ENCODE assay signal across 9 cellular contexts in the genomic region with DNA sequence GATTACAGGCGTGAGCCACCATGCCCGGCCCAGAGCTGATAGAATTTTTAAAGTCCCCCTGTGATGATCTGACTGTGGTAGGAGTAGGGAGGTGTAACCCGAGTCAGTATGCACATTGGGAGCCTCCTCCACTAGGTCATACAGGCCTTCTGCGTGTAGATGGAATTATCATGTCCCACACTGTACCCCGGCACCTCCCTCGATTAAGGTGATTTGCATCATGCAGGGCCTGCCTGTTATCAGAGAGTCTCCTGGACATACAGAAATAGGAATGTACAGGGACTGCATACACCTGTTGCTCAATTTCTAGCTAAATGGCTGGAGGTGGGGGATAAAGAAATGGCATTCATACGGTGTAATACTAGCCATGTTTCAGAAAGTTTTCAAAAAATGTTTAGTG. TPM values are rescaled to one million over a fixed set of nuclear protein-coding genes. Genes with fewer than 3 reads are reported as not detected.
DNase-seq lines count a peak whose midpoint lies in the region; ATAC-seq, FAIRE-seq and TF ChIP-seq lines count a peak whose summit lies in the region.
"Had no signal": no experiment of that assay in that cellular context is flagged by ENCODE, and none has a peak within 500 bp of the region (broad histone marks: within the 10 kb centered on the region; RNA-seq: fewer than 3 reads in every experiment).

No MANE protein-coding gene starts in this region.

- H2AFZ ChIP-seq in Loucy (ENCODE audit: low read length) (no peak overlapping the region), neural progenitor cell (replicated peaks) (no peak overlapping the region)

- H3K4me3 ChIP-seq in CD8-positive, alpha-beta memory T cell (ENCODE audit: low read length): no peak overlapping the region
- H3K4me3 ChIP-seq in Loucy (ENCODE audit: low read length, poor library complexity, severe bottlenecking): no peak overlapping the region
- peak overlapping the region in 52 of 59 donors; percentile 73 to 99 (median 92) for H3K4me3 ChIP-seq in dorsolateral prefrontal cortex
- peak overlapping the region; percentile 93 for H3K4me3 ChIP-seq in neural progenitor cell
- peak overlapping the region in 1 of 4 donors; percentile 90 for H3K4me3 ChIP-seq in Peyer's patch

- peak overlapping the region; percentile 96 for H3K27ac ChIP-seq in CD8-positive, alpha-beta memory T cell (ENCODE audit: low read depth, low read length)
- H3K27ac ChIP-seq in dorsolateral prefrontal cortex (peak overlapping the region in 31 of 59 donors; percentile 48 to 96 (median 83)), neural progenitor cell (no peak overlapping the region), Peyer's patch (peak overlapping the region in 2 of 4 donors; percentile 87 to 96)

- FAIRE-seq in frontal cortex (lab: Jason Lieb, UNC): no peak

- H3F3A ChIP-seq in Loucy (ENCODE audit: low read depth): no peaks in the 10 kb centered on the region
- H3F3A ChIP-seq in neural progenitor cell (ENCODE audit: low read depth): peaks cover 31% of the 10 kb centered on the region

- H3K27ac Mint-ChIP-seq in CD8-positive, alpha-beta memory T cell: peak overlapping the region in 6 of 8 donors; percentile 98 to 100 (median 99)
- no peak overlapping the region for H3K27ac Mint-ChIP-seq in neural progenitor cell

- H3K27me3 ChIP-seq in CD8-positive, alpha-beta memory T cell (ENCODE audit: insufficient read depth, low read length, poor library complexity, severe bottlenecking): no peaks in the 10 kb centered on the region
- no peaks in the 10 kb centered on the region for H3K27me3 ChIP-seq in Loucy (ENCODE audit: insufficient read depth, low read length, poor library complexity, severe bottlenecking)
- no peaks in the 10 kb centered on the region for H3K27me3 ChIP-seq in dorsolateral prefrontal cortex
- no peaks in the 10 kb centered on the region for H3K27me3 ChIP-seq in neural progenitor cell
- H3K27me3 ChIP-seq in Peyer's patch: no peaks in the 10 kb centered on the region

- no peaks in the 10 kb centered on the region for H3K9me3 ChIP-seq in CD8-positive, alpha-beta memory T cell (ENCODE audit: low read length)
- no peaks in the 10 kb centered on the region for H3K9me3 ChIP-seq in Loucy (ENCODE audit: insufficient read depth, low read depth, low read length)
- no peaks in the 10 kb centered on the region for H3K9me3 ChIP-seq in neural progenitor cell (ENCODE audit: low read depth)
- no peaks in the 10 kb centered on the region for H3K9me3 ChIP-seq in Peyer's patch

- DNase-seq in CD8-positive, alpha-beta memory T cell: no peak
- DNase-seq in dorsolateral prefrontal cortex (no peak), neural progenitor cell (ENCODE audit: low spot score) (no peak), frontal cortex (ENCODE audit: low spot score in 2 of 2) (no peak), Peyer's patch (no peak)
- DNase-seq: stimulated activated CD4-positive, alpha-beta T cell treated with anti-CD3 and anti-CD28 coated beads, Interleukin-4, amount 100 ng/mL, for 1 hour had no signal

- no peak for ATAC-seq in GM18498 (IDR thresholded peaks at IDR 0.05; ENCODE audit: unreplicated experiment)
- no peak for ATAC-seq in HG03354 (IDR thresholded peaks at IDR 0.05; ENCODE audit: poor library complexity, severe bottlenecking, unreplicated experiment)

- H3K27me3 Mint-ChIP-seq in CD8-positive, alpha-beta memory T cell: no peaks in the 10 kb centered on the region
- peaks cover 5% of the 10 kb centered on the region for H3K27me3 Mint-ChIP-seq in neural progenitor cell (ENCODE audit: insufficient read depth, low read depth)

- H3K4me1 ChIP-seq in CD8-positive, alpha-beta memory T cell (ENCODE audit: insufficient read depth, low read length): peaks cover 36% of the 10 kb centered on the region
- peaks cover 35% of the 10 kb centered on the region for H3K4me1 ChIP-seq in Loucy (ENCODE audit: insufficient read depth, low read length, poor library complexity, severe bottlenecking)
- peaks cover 8% of the 10 kb centered on the region for H3K4me1 ChIP-seq in neural progenitor cell
- peaks cover 0 to 12% (median 2%) of the 10 kb centered on the region in 4 donors for H3K4me1 ChIP-seq in Peyer's patch

- H3K4me2 ChIP-seq in Loucy (ENCODE audit: low read depth, low read length, poor library complexity, severe bottlenecking) (peak overlapping the region; percentile 96), neural progenitor cell (peak overlapping the region; percentile 80)

- H3K36me3 ChIP-seq in CD8-positive, alpha-beta memory T cell (ENCODE audit: insufficient read depth, low read length): peaks cover 20% of the 10 kb centered on the region
- H3K36me3 ChIP-seq in Loucy (ENCODE audit: insufficient read depth, low read length) (peaks cover 28% of the 10 kb centered on the region; the same call in 1 of the 2 replicates), neural progenitor cell (peaks cover 3% of the 10 kb centered on the region), Peyer's patch (peaks cover 0 to 35% (median 0%) of the 10 kb centered on the region in 3 donors)

- H3K9ac ChIP-seq in Loucy (ENCODE audit: low read depth, low read length, poor library complexity, severe bottlenecking): peak overlapping the region; percentile 89
- H3K9ac ChIP-seq in neural progenitor cell: no peak overlapping the region

- peaks cover 14 to 57% (median 24%) of the 10 kb centered on the region in 3 donors for H3K36me3 Mint-ChIP-seq in CD8-positive, alpha-beta memory T cell
- peaks cover 69% of the 10 kb centered on the region for H3K36me3 Mint-ChIP-seq in neural progenitor cell

- no peak for TF ChIP-seq CTCF in Loucy (conservative IDR thresholded peaks at IDR 0.05; ENCODE audit: low read length)
- no peak for TF ChIP-seq CTCF in dorsolateral prefrontal cortex (IDR thresholded peaks at IDR 0.05 in 54 of 56, conservative IDR thresholded peaks at IDR 0.05 in 2 of 56; ENCODE audit: low read depth in 1 of 56, partially characterized antibody in 56 of 56)
- no peak for TF ChIP-seq CTCF in neural progenitor cell (IDR thresholded peaks at IDR 0.05)
- TF ChIP-seq CTCF in Peyer's patch (IDR thresholded peaks at IDR 0.05): no peak

- intact Hi-C loops in dorsolateral prefrontal cortex (cut with DNase I): loop anchor here in 1 of 2 donors (2.0 to 10.0 kb wide), 4 partner anchors 25 to 279 kb away; a partner anchor contains a TSS

- peak overlapping the region; percentile 3 to 100 (median 97) for H3K4me3 Mint-ChIP-seq in CD8-positive, alpha-beta memory T cell
- peak overlapping the region; percentile 98 for H3K4me3 Mint-ChIP-seq in neural progenitor cell

- POLR2A ChIA-PET in CD8-positive, alpha-beta memory T cell (lab: Charles Lee): interaction anchor here (1.0 to 1.7 kb wide), 2 partner anchors 59 to 216 kb away, joined by 4 to 6 read pairs; a partner anchor contains a TSS

- peaks cover 0 to 2% (median 0%) of the 10 kb centered on the region in 5 donors for H3K9me3 Mint-ChIP-seq in CD8-positive, alpha-beta memory T cell
- H3K9me3 Mint-ChIP-seq in neural progenitor cell: peaks cover 33% of the 10 kb centered on the region

- TF ChIP-seq POLR2A in Peyer's patch (IDR thresholded peaks at IDR 0.05): no peak

- H4K20me1 ChIP-seq in Loucy (ENCODE audit: insufficient read depth, low read length, poor library complexity, severe bottlenecking) (peaks cover 16% of the 10 kb centered on the region), neural progenitor cell (ENCODE audit: low read depth) (peaks cover 39% of the 10 kb centered on the region)

- CTCF ChIA-PET in CD8-positive, alpha-beta memory T cell (lab: Charles Lee): no interaction called here

- H3K79me2 ChIP-seq in Loucy (ENCODE audit: insufficient read depth, low read length) (peaks cover 49% of the 10 kb centered on the region), neural progenitor cell (ENCODE audit: low read depth) (peaks cover 44% of the 10 kb centered on the region)

- H3K4me1 Mint-ChIP-seq in CD8-positive, alpha-beta memory T cell: peaks cover 40 to 54% (median 49%) of the 10 kb centered on the region in 3 donors
- peaks cover 18% of the 10 kb centered on the region for H3K4me1 Mint-ChIP-seq in neural progenitor cell

- H3K9me2 ChIP-seq in Loucy (replicated peaks; ENCODE audit: low read depth, low read length): no peaks in the 10 kb centered on the region

RNA-seq across cellular contexts. Expression of a gene that starts 0.9 kb away (rescaled TPM):
- total RNA-seq in CD8-positive, alpha-beta memory T cell: 100 to 1,000 TPM; 100 to 102 TPM
- polyA plus RNA-seq in CD8-positive, alpha-beta memory T cell: 84.6 TPM
- total RNA-seq in dorsolateral prefrontal cortex: 10 to 100 TPM; 26.9 to 56.2 (median 37.1) TPM
- 49.8 and 49.9 TPM in 2 replicates for total RNA-seq in neural progenitor cell (ENCODE audit: low replicate concordance)
- total RNA-seq in frontal cortex: 22.4 TPM
- 10 to 100 TPM; 41.3 to 54.2 (median 47.2) TPM for total RNA-seq in Peyer's patch

RNA-seq across cellular contexts. Expression of a gene that starts 22.5 kb away (rescaled TPM):
- 1 to 10 TPM; 5.3 to 5.7 TPM for total RNA-seq in CD8-positive, alpha-beta memory T cell
- polyA plus RNA-seq in CD8-positive, alpha-beta memory T cell: 2.7 TPM
- total RNA-seq in dorsolateral prefrontal cortex: 1 to 10 TPM; 2.1 to 6.1 (median 3.3) TPM
- total RNA-seq in neural progenitor cell (ENCODE audit: low replicate concordance): 1.5 and 2.4 TPM in 2 replicates
- total RNA-seq in frontal cortex: 2.0 TPM
- total RNA-seq in Peyer's patch: 1 to 10 TPM; 2.5 to 4.6 (median 4.0) TPM

RNA-seq across cellular contexts. Expression of a gene that starts 25.5 kb away (rescaled TPM):
- total RNA-seq in CD8-positive, alpha-beta memory T cell: 1 to 10 TPM; 4.4 to 4.5 TPM
- polyA plus RNA-seq in CD8-positive, alpha-beta memory T cell: 1.0 TPM
- total RNA-seq in dorsolateral prefrontal cortex (10 to 100 TPM in 91 of 120 experiments, 1 to 10 TPM in 29; 7.8 to 17.2 (median 10.9) TPM), neural progenitor cell (ENCODE audit: low replicate concordance) (18.6 and 24.0 TPM in 2 replicates), frontal cortex (14.3 TPM), Peyer's patch (1 to 10 TPM; 7.0 to 8.9 (median 7.9) TPM)

RNA-seq across cellular contexts. Expression of a gene that starts 49.0 kb away (rescaled TPM):
- total RNA-seq in CD8-positive, alpha-beta memory T cell: 10 to 100 TPM; 16.8 to 18.1 TPM
- polyA plus RNA-seq in CD8-positive, alpha-beta memory T cell: 70.8 TPM
- 10 to 100 TPM in 90 of 120 experiments, 1 to 10 TPM in 30; 4.6 to 29.0 (median 12.6) TPM for total RNA-seq in dorsolateral prefrontal cortex
- total RNA-seq in neural progenitor cell (ENCODE audit: low replicate concordance): 7.5 and 37.1 TPM in 2 replicates
- total RNA-seq in frontal cortex: 0.41 TPM
- 10 to 100 TPM in 1 of 4 donors, 1 to 10 TPM in 2, not detected in 1; 5.4 to 26.4 (median 8.3) TPM for total RNA-seq in Peyer's patch

RNA-seq across cellular contexts. Expression of a gene that starts 58.3 kb away (rescaled TPM):
- 1 to 10 TPM; 1.7 TPM for total RNA-seq in CD8-positive, alpha-beta memory T cell
- 1.0 TPM for polyA plus RNA-seq in CD8-positive, alpha-beta memory T cell
- 1 to 10 TPM; 1.3 to 6.9 (median 3.7) TPM for total RNA-seq in dorsolateral prefrontal cortex
- total RNA-seq in neural progenitor cell (ENCODE audit: low replicate concordance): 3.7 and 8.0 TPM in 2 replicates
- total RNA-seq in frontal cortex: 6.1 TPM
- 1 to 10 TPM in 2 of 4 donors, under 1 TPM in 1, not detected in 1; 0.70 to 4.4 (median 2.1) TPM for total RNA-seq in Peyer's patch

Comparison
In these comparisons a context has a peak if more than half of its experiments do, and no peak if none do; other contexts are left out.
1. H3K4me3 ChIP-seq: peak in dorsolateral prefrontal cortex (52 of 59) and neural progenitor cell (single experiment); none in CD8-positive, alpha-beta memory T cell (single experiment) and Loucy (single experiment).